12 cellular contexts compared by ENCODE assay signal in genomic region chr4:157014621-157015591, GRCh38. TPM values are rescaled to one million over a fixed set of nuclear protein-coding genes. Genes with fewer than 3 reads are reported as not detected.
DNase-seq lines count a peak whose midpoint lies in the region; ATAC-seq, FAIRE-seq and TF ChIP-seq lines count a peak whose summit lies in the region.
"Had no signal": no experiment of that assay in that cellular context is flagged by ENCODE, and none has a peak within 500 bp of the region (broad histone marks: within the 10 kb centered on the region; RNA-seq: fewer than 3 reads in every experiment).

No MANE protein-coding gene starts in this region.

- no peak for TF ChIP-seq RAD21 in HCT116 (IDR thresholded peaks at IDR 0.05; ENCODE audit: low read depth)

- DNase-seq in A172 (ENCODE audit: low spot score) (peak; percentile 77), HCT116 (ENCODE audit: low read depth, low spot score) (peak; percentile 29), RCC 7860 (ENCODE audit: low spot score) (peak; percentile 76), fibroblast of pulmonary artery (ENCODE audit: low read depth) (peak; percentile 91), GM19240 (ENCODE audit: insufficient read length, low spot score) (no peak)
- DNase-seq in activated naive CD4-positive, alpha-beta T cell treated with anti-CD3 and anti-CD28 coated beads, Interleukin-2, amount 10 ng/mL, durations not matched to agents 7 days and 5 days = no peak
- DNase-seq: BE2C, KG1, T-helper 1 cell had no signal

- intact Hi-C loops in HCT116 (cut with micrococcal nuclease) = no loop called here

- H3K27ac Mint-ChIP-seq in activated naive CD4-positive, alpha-beta T cell treated with anti-CD3 and anti-CD28 coated beads, Interleukin-2, amount 10 ng/mL, durations not matched to agents 7 days and 5 days = no peak overlapping the region
- H3K27ac Mint-ChIP-seq: activated naive CD8-positive, alpha-beta T cell had no signal

- H3K4me3 Mint-ChIP-seq in activated naive CD4-positive, alpha-beta T cell treated with anti-CD3 and anti-CD28 coated beads, Interleukin-2, amount 10 ng/mL, durations not matched to agents 7 days and 5 days = no peak overlapping the region
- H3K4me3 Mint-ChIP-seq: activated naive CD8-positive, alpha-beta T cell had no signal

- no peaks in the 10 kb centered on the region for H3K36me3 ChIP-seq in HCT116 (ENCODE audit: control insufficient read depth in 1 of 2, insufficient read depth in 2 of 2, low read length in 2 of 2)
- H3K36me3 ChIP-seq: BE2C had no signal

- no peaks in the 10 kb centered on the region for H3K36me3 Mint-ChIP-seq in activated naive CD4-positive, alpha-beta T cell treated with anti-CD3 and anti-CD28 coated beads, Interleukin-2, amount 10 ng/mL, durations not matched to agents 7 days and 5 days
- H3K36me3 Mint-ChIP-seq: activated naive CD8-positive, alpha-beta T cell had no signal

- H3K27me3 ChIP-seq in HCT116 (ENCODE audit: insufficient read depth, low read length) = no peaks in the 10 kb centered on the region
- H3K27me3 ChIP-seq: BE2C had no signal

- H3K4me3 ChIP-seq in HCT116 (replicated peaks in 1 of 2; ENCODE audit: low read depth in 1 of 2, low read length in 2 of 2) (no peak overlapping the region), fibroblast of pulmonary artery (replicated peaks; ENCODE audit: low read depth, low read length) (no peak overlapping the region)

- H3K79me2 ChIP-seq in HCT116 (ENCODE audit: insufficient read depth, low read length) = no peaks in the 10 kb centered on the region

- H3K4me1 Mint-ChIP-seq in activated naive CD4-positive, alpha-beta T cell treated with anti-CD3 and anti-CD28 coated beads, Interleukin-2, amount 10 ng/mL, durations not matched to agents 7 days and 5 days = no peaks in the 10 kb centered on the region

- CTCF ChIA-PET in HCT116 (lab: Charles Lee) = interaction anchor here (1.4 kb wide), 1 partner anchor 30 kb away, joined by 3 read pairs; no protein-coding TSS in a partner anchor
- CTCF ChIA-PET in activated naive CD4-positive, alpha-beta T cell treated with anti-CD3 and anti-CD28 coated beads, Interleukin-2, amount 10 ng/mL, durations not matched to agents 7 days and 5 days (lab: Charles Lee) = no interaction called here

- peak overlapping the region; percentile 86 for H2AFZ ChIP-seq in HCT116 (ENCODE audit: low read depth, low read length, poor library complexity, severe bottlenecking)

- H3K27ac ChIP-seq in HCT116 (ENCODE audit: low read depth, low read length) = no peak overlapping the region

- ATAC-seq in HCT116 (peak; percentile 91), HG03139 (IDR thresholded peaks at IDR 0.05; ENCODE audit: unreplicated experiment) (no peak), GM21360 (IDR thresholded peaks at IDR 0.05; ENCODE audit: unreplicated experiment) (no peak)

- no peaks in the 10 kb centered on the region for H3K27me3 Mint-ChIP-seq in activated naive CD4-positive, alpha-beta T cell treated with anti-CD3 and anti-CD28 coated beads, Interleukin-2, amount 10 ng/mL, durations not matched to agents 7 days and 5 days
- H3K27me3 Mint-ChIP-seq: activated naive CD8-positive, alpha-beta T cell had no signal

- TF ChIP-seq POLR2A in HCT116 (IDR thresholded peaks at IDR 0.05; ENCODE audit: borderline replicate concordance, extremely low read depth, insufficient read depth, insufficient read length) = no peak

- H3K4me1 ChIP-seq in HCT116 (ENCODE audit: control insufficient read depth in 1 of 2, insufficient read depth in 2 of 2, low read length in 2 of 2) = peaks cover 0 to 19% of the 10 kb centered on the region in 2 experiments; a peak in 2 of 4 replicates
- H3K4me1 ChIP-seq: BE2C had no signal

- no peaks in the 10 kb centered on the region for H3K9me3 Mint-ChIP-seq in activated naive CD4-positive, alpha-beta T cell treated with anti-CD3 and anti-CD28 coated beads, Interleukin-2, amount 10 ng/mL, durations not matched to agents 7 days and 5 days

- RAD21 ChIA-PET in HCT116 (lab: Charles Lee; ENCODE audit: low non-redundant PET in 1 of 2, low total read pairs in 2 of 2, uncharacterized antibody in 2 of 2, unreplicated experiment in 2 of 2) = no interaction called here

- POLR2A ChIA-PET in HCT116 (lab: Charles Lee) = no interaction called here

- no peak for TF ChIP-seq CTCF in HCT116 (IDR thresholded peaks at IDR 0.05 in 2 of 3, conservative IDR thresholded peaks at IDR 0.05 in 1 of 3; ENCODE audit: borderline replicate concordance in 1 of 3, insufficient read depth in 1 of 3, low read depth in 2 of 3, low read length in 2 of 3)
- peak; percentile 16 for TF ChIP-seq CTCF in fibroblast of pulmonary artery (IDR thresholded peaks at IDR 0.05; ENCODE audit: low read length, missing control alignments)

- H3K9me2 ChIP-seq in HCT116 (ENCODE audit: insufficient read depth) = no peaks in the 10 kb centered on the region

- FAIRE-seq in RCC 7860 (lab: Jason Lieb, UNC) = peak; percentile 87

- peak overlapping the region; percentile 41 for H3K4me2 ChIP-seq in HCT116 (ENCODE audit: low read length)

- no peaks in the 10 kb centered on the region for H4K20me1 ChIP-seq in HCT116 (ENCODE audit: insufficient read depth)

- no TSS peak for BruUV-seq in HCT116 (replicated peaks; lab: Mats Ljungman, UMichigan)

- no peaks in the 10 kb centered on the region for H3K9me3 ChIP-seq in HCT116 (ENCODE audit: control insufficient read depth in 1 of 2, insufficient read depth in 1 of 2, low read depth in 1 of 2, low read length in 2 of 2)
- H3K9me3 ChIP-seq: BE2C had no signal

- no peak overlapping the region for H3K9ac ChIP-seq in HCT116 (ENCODE audit: low read length)

TF ChIP-seq in HCT116, 20 proteins besides CTCF, POLR2A, EP300 and RAD21:
- TF ChIP-seq YY1 (IDR thresholded peaks at IDR 0.05; ENCODE audit: extremely low read depth, insufficient replicate concordance, low read depth, low read length) (no peak), POLR2AphosphoS5 (IDR thresholded peaks at IDR 0.05; ENCODE audit: low read depth, low read length) (no peak), ZFX (IDR thresholded peaks at IDR 0.05) (no peak), ATF3 (IDR thresholded peaks at IDR 0.05) (no peak), ZBTB33 (IDR thresholded peaks at IDR 0.05; ENCODE audit: extremely low read depth, insufficient replicate concordance, low read length) (no peak), ZNF274 (IDR thresholded peaks at IDR 0.05; ENCODE audit: low read depth, low read length) (no peak), JUND (IDR thresholded peaks at IDR 0.05) (0 out of 2 replicates have a peak, but pooled peaks have one; percentile 41), CEBPB (IDR thresholded peaks at IDR 0.05; ENCODE audit: low read depth) (no peak), SIN3A (IDR thresholded peaks at IDR 0.05; ENCODE audit: low read depth) (no peak), TCF7L2 (IDR thresholded peaks at IDR 0.05; ENCODE audit: borderline replicate concordance, extremely low read depth, insufficient read depth, insufficient read length) (no peak), MAX (IDR thresholded peaks at IDR 0.05) (no peak), FOSL1 (IDR thresholded peaks at IDR 0.05; ENCODE audit: low read depth) (peak; percentile 50; the same call in 1 of the 2 replicates), EZH2 (IDR thresholded peaks at IDR 0.05) (no peak), REST (IDR thresholded peaks at IDR 0.05; ENCODE audit: low read depth) (no peak)

RNA-seq across cellular contexts. Expression of gene PDGFC, which starts 43.3 kb away (rescaled TPM):
- total RNA-seq in A172 (2014; rRNA removed; shearing (Covaris generic)) = 27.5 and 36.9 TPM in 2 replicates
- total RNA-seq in HCT116 (2021; ENCODE audit: unreplicated experiment) = 9.8 TPM
- 7.5 and 9.3 TPM in 2 replicates for polyA plus RNA-seq in HCT116 (2012)

Comparison
In these comparisons a context has a peak if more than half of its experiments do, and no peak if none do; other contexts are left out.
1. DNase-seq: peak in A172 (single experiment), HCT116 (single experiment), RCC 7860 (single experiment) and fibroblast of pulmonary artery (single experiment); none in activated naive CD4-positive, alpha-beta T cell treated with anti-CD3 and anti-CD28 coated beads, Interleukin-2, amount 10 ng/mL, durations not matched to agents 7 days and 5 days (single experiment) and GM19240 (single experiment).